Comparison of ENCODE assay signal across 13 cellular contexts in the genomic region with DNA sequence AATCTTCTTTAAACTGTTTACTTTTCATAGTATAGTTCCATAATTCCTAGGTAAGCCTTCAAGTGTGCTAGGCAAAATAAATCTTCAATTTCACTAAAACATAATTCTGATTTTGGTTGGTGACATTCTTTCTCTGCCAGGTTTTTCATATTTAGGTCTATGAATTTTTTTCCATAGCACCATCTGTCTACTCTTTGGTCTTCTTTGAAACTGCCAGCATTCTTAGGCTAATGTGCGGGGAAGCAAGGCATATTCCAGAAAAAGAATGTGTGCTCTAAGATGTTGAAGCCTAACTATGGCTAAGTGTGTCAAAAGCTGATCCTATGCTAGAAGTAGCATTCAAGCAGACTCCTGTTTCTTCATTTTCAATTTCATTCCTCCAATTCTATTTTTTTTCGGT.
DNase-seq lines count a peak whose midpoint lies in the region; ATAC-seq and TF ChIP-seq lines count a peak whose summit lies in the region.
"Had no signal": no experiment of that assay in that cellular context is flagged by ENCODE, and none has a peak within 500 bp of the region (broad histone marks: within the 10 kb centered on the region; RNA-seq: fewer than 3 reads in every experiment).

No MANE protein-coding gene starts in this region.

- H3K27me3 ChIP-seq in MM.1S (replicated peaks; ENCODE audit: insufficient read depth, low read length) (no peaks in the 10 kb centered on the region), dorsolateral prefrontal cortex (no peaks in the 10 kb centered on the region)
- H3K27me3 ChIP-seq: BLaER1 treated with 17β-estradiol and CSF1 and Interleukin-3, amounts not matched to agents 10 nM and 100 nM had no signal

- no peaks in the 10 kb centered on the region for H3K36me3 ChIP-seq in MM.1S (replicated peaks; ENCODE audit: insufficient read depth, low read length)
- H3K36me3 ChIP-seq: BLaER1 treated with 17β-estradiol and CSF1 and Interleukin-3, amounts not matched to agents 10 nM and 100 nM had no signal

- H3K9me2 ChIP-seq in MM.1S (replicated peaks; ENCODE audit: insufficient read depth, low read length): no peaks in the 10 kb centered on the region

- DNase-seq in MM.1S (no peak), NCI-H446 (lab: John Stamatoyannopoulos, UW) (peak; percentile 34 to 65), cerebellum (ENCODE audit: low spot score) (peak; percentile 17), dorsolateral prefrontal cortex (no peak), foreskin melanocyte (no peak)
- DNase-seq: Calu3; CD8-positive, alpha-beta T cell; DMS79 treated with DMSO at 0.1 percent for 48 hours; H9 had no signal

- no peaks in the 10 kb centered on the region; the same call in 1 of the 2 replicates for H3F3A ChIP-seq in MM.1S (ENCODE audit: insufficient read depth, low read length)

- H3K4me1 ChIP-seq in MM.1S (ENCODE audit: low read length): peaks cover 38% of the 10 kb centered on the region
- H3K4me1 ChIP-seq: BLaER1 treated with 17β-estradiol and CSF1 and Interleukin-3, amounts not matched to agents 10 nM and 100 nM had no signal

- H3K4me2 ChIP-seq in MM.1S (ENCODE audit: low read depth, low read length): peak overlapping the region; percentile 1; the same call in 1 of the 2 replicates
- H3K4me2 ChIP-seq: BLaER1 treated with 17β-estradiol and CSF1 and Interleukin-3, amounts not matched to agents 10 nM and 100 nM had no signal

- intact Hi-C loops in dorsolateral prefrontal cortex (cut with DNase I): no loop called here

- TF ChIP-seq CTCF in MM.1S (IDR thresholded peaks at IDR 0.05; ENCODE audit: low read length) (no peak), dorsolateral prefrontal cortex (IDR thresholded peaks at IDR 0.05 in 54 of 56, conservative IDR thresholded peaks at IDR 0.05 in 2 of 56; ENCODE audit: low read depth in 1 of 56, partially characterized antibody in 56 of 56) (no peak)

- no peaks in the 10 kb centered on the region for H4K20me1 ChIP-seq in MM.1S (ENCODE audit: insufficient read depth, low read length)
- H4K20me1 ChIP-seq: BLaER1 treated with 17β-estradiol and CSF1 and Interleukin-3, amounts not matched to agents 10 nM and 100 nM had no signal

- ATAC-seq in HG02588 (IDR thresholded peaks at IDR 0.05; ENCODE audit: unreplicated experiment): no peak
- ATAC-seq: CD8-positive, alpha-beta T cell; GM12878; HepG2 had no signal

- no peaks in the 10 kb centered on the region for H3K9me3 ChIP-seq in MM.1S (replicated peaks; ENCODE audit: insufficient read depth, low read length)

- no peak overlapping the region for H2AFZ ChIP-seq in MM.1S (ENCODE audit: low read length)

- H3K9ac ChIP-seq in MM.1S (ENCODE audit: low read length): no peak overlapping the region
- H3K9ac ChIP-seq: BLaER1 treated with 17β-estradiol and CSF1 and Interleukin-3, amounts not matched to agents 10 nM and 100 nM had no signal

- H3K4me3 ChIP-seq in MM.1S (ENCODE audit: low read length) (no peak overlapping the region), dorsolateral prefrontal cortex (no peak overlapping the region)
- H3K4me3 ChIP-seq: BLaER1 treated with 17β-estradiol and CSF1 and Interleukin-3, amounts not matched to agents 10 nM and 100 nM; GM12878 had no signal

- H3K27ac ChIP-seq in MM.1S (ENCODE audit: low read length): no peak overlapping the region
- H3K27ac ChIP-seq in dorsolateral prefrontal cortex: no peak overlapping the region
- H3K27ac ChIP-seq: BLaER1 treated with 17β-estradiol and CSF1 and Interleukin-3, amounts not matched to agents 10 nM and 100 nM had no signal

- no peaks in the 10 kb centered on the region for H3K79me2 ChIP-seq in MM.1S (ENCODE audit: low read length)

Comparison
In these comparisons a context has a peak if more than half of its experiments do, and no peak if none do; other contexts are left out.
1. DNase-seq: peak in NCI-H446 (2 of 2) and cerebellum (single experiment); none in MM.1S (single experiment), dorsolateral prefrontal cortex (0 of 10) and foreskin melanocyte (single experiment).